ENCODE assay signal across 13 cellular contexts in genomic region chr4:7788687-7789425, GRCh38.
DNase-seq lines count a peak whose midpoint lies in the region; ATAC-seq and TF ChIP-seq lines count a peak whose summit lies in the region.
"Had no signal": no experiment of that assay in that cellular context is flagged by ENCODE, and none has a peak within 500 bp of the region (broad histone marks: within the 10 kb centered on the region; RNA-seq: fewer than 3 reads in every experiment).

No MANE protein-coding gene starts in this region.

- H3K27ac ChIP-seq in RWPE2 (ENCODE audit: poor library complexity, severe bottlenecking): no peak overlapping the region
- H3K27ac ChIP-seq in upper lobe of left lung: peak overlapping the region in 3 of 4 donors; percentile 22 to 77 (median 76)

- TF ChIP-seq CTCF in RWPE2 (IDR thresholded peaks at IDR 0.05; ENCODE audit: poor library complexity, severe bottlenecking) (no peak), foreskin fibroblast (IDR thresholded peaks at IDR 0.05; ENCODE audit: low read depth, low read length) (no peak), nephron progenitor cell (IDR thresholded peaks at IDR 0.05) (no peak), upper lobe of left lung (IDR thresholded peaks at IDR 0.05) (no peak)

- WGBS in upper lobe of left lung, 2 donors: 63 to 71% methylated on average over 12 to 13 of the region's 13 CpGs

- H3K27me3 Mint-ChIP-seq in nephron progenitor cell (ENCODE audit: low read depth, poor library complexity): no peaks in the 10 kb centered on the region
- H3K27me3 Mint-ChIP-seq in stimulated activated naive CD8-positive, alpha-beta T cell treated with anti-CD3 and anti-CD28 coated beads, Interleukin-15, amount 100 ng/mL, for 72 hours: no peaks in the 10 kb centered on the region
- H3K27me3 Mint-ChIP-seq: T-cell had no signal

- H3K4me3 Mint-ChIP-seq in nephron progenitor cell: no peak overlapping the region
- H3K4me3 Mint-ChIP-seq in stimulated activated naive CD8-positive, alpha-beta T cell treated with anti-CD3 and anti-CD28 coated beads, Interleukin-15, amount 100 ng/mL, for 72 hours: no peak overlapping the region
- H3K4me3 Mint-ChIP-seq: activated B cell treated with CpG ODN at 0.5 μM for 24 hours, T-cell had no signal

- DNase-seq in RWPE2 (ENCODE audit: low spot score) (peak; percentile 37), foreskin fibroblast (peak; percentile 29 to 43), nephron progenitor cell (no peak), upper lobe of left lung (peak in 1 of 2 donors; percentile 87), germinal center (ENCODE audit: low spot score) (no peak)
- DNase-seq in stimulated activated naive CD8-positive, alpha-beta T cell treated with anti-CD3 and anti-CD28 coated beads, Interleukin-15, amount 100 ng/mL, for 72 hours: no peak
- DNase-seq: activated B cell treated with CpG ODN at 0.5 μM for 24 hours, C1 segment of cervical spinal cord, cortex of kidney, DND-41, NCI-H1694 treated with DMSO at 0.1 percent for 48 hours, T-cell had no signal

- H3K27me3 ChIP-seq in RWPE2 (ENCODE audit: insufficient read depth, poor library complexity, severe bottlenecking) (no peaks in the 10 kb centered on the region), upper lobe of left lung (no peaks in the 10 kb centered on the region)

- ATAC-seq in RWPE2 (ENCODE audit: low read depth) (no peak), upper lobe of left lung (ENCODE audit: low FRiP score in 2 of 2) (peak; percentile 56 to 83), HG03108 (IDR thresholded peaks at IDR 0.05; ENCODE audit: unreplicated experiment) (no peak)
- no peak for ATAC-seq in stimulated activated naive CD8-positive, alpha-beta T cell treated with anti-CD3 and anti-CD28 coated beads, Interleukin-15, amount 100 ng/mL, for 72 hours
- ATAC-seq: T-cell had no signal

- H3K36me3 Mint-ChIP-seq in nephron progenitor cell (ENCODE audit: low read depth): peaks cover 49% of the 10 kb centered on the region

- peak in 1 of 4 donors; percentile 28 for TF ChIP-seq POLR2A in upper lobe of left lung (IDR thresholded peaks at IDR 0.05)

- peak overlapping the region; percentile 64 for H3K27ac Mint-ChIP-seq in nephron progenitor cell
- no peak overlapping the region for H3K27ac Mint-ChIP-seq in stimulated activated naive CD8-positive, alpha-beta T cell treated with anti-CD3 and anti-CD28 coated beads, Interleukin-15, amount 100 ng/mL, for 72 hours
- H3K27ac Mint-ChIP-seq: activated B cell treated with CpG ODN at 0.5 μM for 24 hours, T-cell had no signal

- H3K4me1 Mint-ChIP-seq in nephron progenitor cell: peaks cover 17% of the 10 kb centered on the region
- H3K4me1 Mint-ChIP-seq in stimulated activated naive CD8-positive, alpha-beta T cell treated with anti-CD3 and anti-CD28 coated beads, Interleukin-15, amount 100 ng/mL, for 72 hours: no peaks in the 10 kb centered on the region

- H3K9me3 ChIP-seq in RWPE2 (ENCODE audit: severe bottlenecking) (no peaks in the 10 kb centered on the region), upper lobe of left lung (no peaks in the 10 kb centered on the region)

- peaks cover 67% of the 10 kb centered on the region for H3K36me3 ChIP-seq in RWPE2 (ENCODE audit: low read depth)
- peaks cover 0 to 28% (median 4%) of the 10 kb centered on the region in 4 donors for H3K36me3 ChIP-seq in upper lobe of left lung

- H3K4me1 ChIP-seq in RWPE2 (ENCODE audit: insufficient read depth, poor library complexity, severe bottlenecking) (no peaks in the 10 kb centered on the region), upper lobe of left lung (peaks cover 0 to 20% (median 7%) of the 10 kb centered on the region in 4 donors)

- no peaks in the 10 kb centered on the region for H3K9me3 Mint-ChIP-seq in nephron progenitor cell
- H3K9me3 Mint-ChIP-seq in stimulated activated naive CD8-positive, alpha-beta T cell treated with anti-CD3 and anti-CD28 coated beads, Interleukin-15, amount 100 ng/mL, for 72 hours: no peaks in the 10 kb centered on the region
- H3K9me3 Mint-ChIP-seq: activated B cell treated with CpG ODN at 0.5 μM for 24 hours, T-cell had no signal

- TF ChIP-seq EP300 in upper lobe of left lung (IDR thresholded peaks at IDR 0.05): peak in 2 of 4 donors; percentile 8 to 91

- no peak overlapping the region for H3K4me3 ChIP-seq in RWPE2 (ENCODE audit: severe bottlenecking)
- H3K4me3 ChIP-seq in foreskin fibroblast (ENCODE audit: low read depth in 1 of 2, low read length in 2 of 2): no peak overlapping the region
- H3K4me3 ChIP-seq in upper lobe of left lung: no peak overlapping the region

Comparison
In these comparisons a context has a peak if more than half of its experiments do, and no peak if none do; other contexts are left out.
1. ATAC-seq: peak in upper lobe of left lung (2 of 2); none in RWPE2 (single experiment), stimulated activated naive CD8-positive, alpha-beta T cell treated with anti-CD3 and anti-CD28 coated beads, Interleukin-15, amount 100 ng/mL, for 72 hours (single experiment) and HG03108 (single experiment).
2. DNase-seq: peak in RWPE2 (single experiment) and foreskin fibroblast (2 of 2); none in nephron progenitor cell (single experiment), stimulated activated naive CD8-positive, alpha-beta T cell treated with anti-CD3 and anti-CD28 coated beads, Interleukin-15, amount 100 ng/mL, for 72 hours (0 of 2) and germinal center (single experiment).